19 cellular contexts compared by ENCODE assay signal in genomic region chr10:78229950-78230675, GRCh38.
DNase-seq lines count a peak whose midpoint lies in the region; ATAC-seq and TF ChIP-seq lines count a peak whose summit lies in the region.
"Had no signal": no experiment of that assay in that cellular context is flagged by ENCODE, and none has a peak within 500 bp of the region (broad histone marks: within the 10 kb centered on the region; RNA-seq: fewer than 3 reads in every experiment).

No MANE protein-coding gene starts in this region.

- H3K4me1 Mint-ChIP-seq in activated T-cell treated with anti-CD3 and anti-CD28 coated beads, Interleukin-2, amount 50 U/mL, for 24 hours (ENCODE audit: low read depth) = no peaks in the 10 kb centered on the region
- no peaks in the 10 kb centered on the region for H3K4me1 Mint-ChIP-seq in activated naive CD8-positive, alpha-beta T cell treated with anti-CD3 and anti-CD28 coated beads, Interleukin-2, amount 50 U/mL, for 24 hours
- peaks cover 21 to 22% of the 10 kb centered on the region in 2 donors for H3K4me1 Mint-ChIP-seq in natural killer cell
- no peaks in the 10 kb centered on the region for H3K4me1 Mint-ChIP-seq in stimulated activated naive CD8-positive, alpha-beta T cell treated with anti-CD3 and anti-CD28 coated beads, Interleukin-15, amount 100 ng/mL, for 72 hours

- H3K4me3 Mint-ChIP-seq in activated T-cell treated with anti-CD3 and anti-CD28 coated beads, Interleukin-2, amount 50 U/mL, for 24 hours = no peak overlapping the region
- no peak overlapping the region for H3K4me3 Mint-ChIP-seq in activated naive CD8-positive, alpha-beta T cell treated with anti-CD3 and anti-CD28 coated beads, Interleukin-2, amount 50 U/mL, for 24 hours
- H3K4me3 Mint-ChIP-seq in natural killer cell = no peak overlapping the region
- no peak overlapping the region for H3K4me3 Mint-ChIP-seq in stimulated activated naive CD8-positive, alpha-beta T cell treated with anti-CD3 and anti-CD28 coated beads, Interleukin-15, amount 100 ng/mL, for 72 hours

- H3K27me3 Mint-ChIP-seq in activated T-cell treated with anti-CD3 and anti-CD28 coated beads, Interleukin-2, amount 50 U/mL, for 24 hours = peaks cover 12% of the 10 kb centered on the region
- H3K27me3 Mint-ChIP-seq in activated naive CD8-positive, alpha-beta T cell treated with anti-CD3 and anti-CD28 coated beads, Interleukin-2, amount 50 U/mL, for 24 hours = peaks cover 13% of the 10 kb centered on the region
- peaks cover 35 to 41% of the 10 kb centered on the region in 2 donors for H3K27me3 Mint-ChIP-seq in natural killer cell (ENCODE audit: low read depth in 2 of 2)
- no peaks in the 10 kb centered on the region for H3K27me3 Mint-ChIP-seq in stimulated activated naive CD8-positive, alpha-beta T cell treated with anti-CD3 and anti-CD28 coated beads, Interleukin-15, amount 100 ng/mL, for 72 hours

- peaks cover 77% of the 10 kb centered on the region for H3K27me3 ChIP-seq in PC-3 (ENCODE audit: low read length)
- H3K27me3 ChIP-seq: SJCRH30 had no signal

- H3K9ac ChIP-seq in PC-3 (ENCODE audit: low read length) = no peak overlapping the region
- H3K9ac ChIP-seq: KMS-11 had no signal

- no peak overlapping the region for H3K4me2 ChIP-seq in PC-3 (ENCODE audit: low read length)
- H3K4me2 ChIP-seq: KMS-11 had no signal

- ATAC-seq in activated naive CD8-positive, alpha-beta T cell treated with anti-CD3 and anti-CD28 coated beads, Interleukin-2, amount 50 U/mL, for 24 hours = peak; percentile 31
- ATAC-seq in natural killer cell (peak; percentile 56 to 90 (median 76)), PC-3 (no peak), HG02588 (IDR thresholded peaks at IDR 0.05; ENCODE audit: unreplicated experiment) (no peak)
- peak; percentile 62 for ATAC-seq in stimulated activated naive CD8-positive, alpha-beta T cell treated with anti-CD3 and anti-CD28 coated beads, Interleukin-15, amount 100 ng/mL, for 72 hours

- H3K4me3 ChIP-seq in PC-3 (ENCODE audit: low read length) = no peak overlapping the region
- H3K4me3 ChIP-seq: SJCRH30 had no signal

- no peak overlapping the region for H2AFZ ChIP-seq in PC-3 (ENCODE audit: low read length)

- POLR2A ChIA-PET in PC-3 (lab: Charles Lee; ENCODE audit: unreplicated experiment) = no interaction called here

- no peaks in the 10 kb centered on the region for H3K36me3 ChIP-seq in PC-3 (ENCODE audit: low read depth, low read length)
- H3K36me3 ChIP-seq: SJCRH30 had no signal

- peak overlapping the region; percentile 6 for H3K27ac Mint-ChIP-seq in activated T-cell treated with anti-CD3 and anti-CD28 coated beads, Interleukin-2, amount 50 U/mL, for 24 hours
- H3K27ac Mint-ChIP-seq in activated naive CD8-positive, alpha-beta T cell treated with anti-CD3 and anti-CD28 coated beads, Interleukin-2, amount 50 U/mL, for 24 hours = peak overlapping the region; percentile 16
- H3K27ac Mint-ChIP-seq in natural killer cell = peak overlapping the region; percentile 27 to 37
- peak overlapping the region in 1 of 2 donors; percentile 2 for H3K27ac Mint-ChIP-seq in stimulated activated naive CD8-positive, alpha-beta T cell treated with anti-CD3 and anti-CD28 coated beads, Interleukin-15, amount 100 ng/mL, for 72 hours

- no peak overlapping the region for H3K27ac ChIP-seq in PC-3 (ENCODE audit: low read length)
- H3K27ac ChIP-seq: HL-60, KMS-11, SJCRH30 had no signal

- no peaks in the 10 kb centered on the region for H4K20me1 ChIP-seq in PC-3 (ENCODE audit: low read length)

- no peaks in the 10 kb centered on the region for H3F3A ChIP-seq in PC-3 (ENCODE audit: low read length, unreplicated experiment)

- no peaks in the 10 kb centered on the region for H3K36me3 Mint-ChIP-seq in activated T-cell treated with anti-CD3 and anti-CD28 coated beads, Interleukin-2, amount 50 U/mL, for 24 hours (ENCODE audit: low read depth)
- no peaks in the 10 kb centered on the region for H3K36me3 Mint-ChIP-seq in activated naive CD8-positive, alpha-beta T cell treated with anti-CD3 and anti-CD28 coated beads, Interleukin-2, amount 50 U/mL, for 24 hours (ENCODE audit: low read depth)
- no peaks in the 10 kb centered on the region for H3K36me3 Mint-ChIP-seq in natural killer cell

- no peaks in the 10 kb centered on the region for H3K4me1 ChIP-seq in PC-3 (ENCODE audit: insufficient read depth, low read length)
- H3K4me1 ChIP-seq: SJCRH30 had no signal

- no peaks in the 10 kb centered on the region for H3K79me2 ChIP-seq in PC-3 (ENCODE audit: low read length)

- intact Hi-C loops in natural killer cell (cut with micrococcal nuclease) (no loop called here), PC-3 (cut with micrococcal nuclease) (loop anchor here (5.0 kb wide), 1 partner anchor 967 kb away; no protein-coding TSS in a partner anchor)

- H3K9me2 ChIP-seq in PC-3 (replicated peaks; ENCODE audit: low read length) = 0 out of 2 replicates have a peak, but pooled peaks cover 3% of the 10 kb centered on the region

- no peak for TF ChIP-seq CTCF in natural killer cell (IDR thresholded peaks at IDR 0.05)
- TF ChIP-seq CTCF in PC-3 (conservative IDR thresholded peaks at IDR 0.05; ENCODE audit: low read depth, low read length) = no peak

- CTCF ChIA-PET in PC-3 (lab: Charles Lee) = no interaction called here

- no TSS peak for BruUV-seq in PC-3 (replicated peaks; lab: Mats Ljungman, UMichigan)

- H3K9me3 ChIP-seq in PC-3 (ENCODE audit: low read length) = no peaks in the 10 kb centered on the region
- H3K9me3 ChIP-seq: SJCRH30 had no signal

- no peaks in the 10 kb centered on the region for H3K9me3 Mint-ChIP-seq in activated T-cell treated with anti-CD3 and anti-CD28 coated beads, Interleukin-2, amount 50 U/mL, for 24 hours
- no peaks in the 10 kb centered on the region for H3K9me3 Mint-ChIP-seq in activated naive CD8-positive, alpha-beta T cell treated with anti-CD3 and anti-CD28 coated beads, Interleukin-2, amount 50 U/mL, for 24 hours
- H3K9me3 Mint-ChIP-seq in natural killer cell = peaks cover 7 to 8% of the 10 kb centered on the region in 2 donors
- H3K9me3 Mint-ChIP-seq in stimulated activated naive CD8-positive, alpha-beta T cell treated with anti-CD3 and anti-CD28 coated beads, Interleukin-15, amount 100 ng/mL, for 72 hours = no peaks in the 10 kb centered on the region

- no peak for DNase-seq in activated T-cell treated with anti-CD3 and anti-CD28 coated beads, Interleukin-2, amount 50 U/mL, for 24 hours
- no peak for DNase-seq in activated T-cell treated with anti-CD3 and anti-CD28 coated beads, Interleukin-2, amount 50 U/mL, for 48 hours
- DNase-seq in activated naive CD8-positive, alpha-beta T cell treated with anti-CD3 and anti-CD28 coated beads, Interleukin-2, amount 50 U/mL, for 24 hours = no peak
- DNase-seq in natural killer cell (no peak), PC-3 (no peak)
- DNase-seq in stimulated activated naive CD8-positive, alpha-beta T cell treated with anti-CD3 and anti-CD28 coated beads, Interleukin-15, amount 100 ng/mL, for 72 hours = no peak
- no peak for DNase-seq in activated CD4-positive, CD25-positive, alpha-beta regulatory T cell (lab: John Stamatoyannopoulos, UW)
- DNase-seq: AML-193, C1 segment of cervical spinal cord, DMS53, GDM1, NCI-H1105 treated with DMSO at 0.1 percent for 48 hours, NCI-H2029 treated with DMSO at 0.1 percent for 48 hours, NCI-H345, NCI-H774, SJCRH30 had no signal

Comparison
In these comparisons a context has a peak if more than half of its experiments do, and no peak if none do; other contexts are left out.
1. ATAC-seq: peak in activated naive CD8-positive, alpha-beta T cell treated with anti-CD3 and anti-CD28 coated beads, Interleukin-2, amount 50 U/mL, for 24 hours (single experiment), natural killer cell (3 of 3) and stimulated activated naive CD8-positive, alpha-beta T cell treated with anti-CD3 and anti-CD28 coated beads, Interleukin-15, amount 100 ng/mL, for 72 hours (single experiment); none in PC-3 (single experiment) and HG02588 (single experiment).